Comparison of ENCODE assay signal across 1 cellular context in the genomic region with DNA sequence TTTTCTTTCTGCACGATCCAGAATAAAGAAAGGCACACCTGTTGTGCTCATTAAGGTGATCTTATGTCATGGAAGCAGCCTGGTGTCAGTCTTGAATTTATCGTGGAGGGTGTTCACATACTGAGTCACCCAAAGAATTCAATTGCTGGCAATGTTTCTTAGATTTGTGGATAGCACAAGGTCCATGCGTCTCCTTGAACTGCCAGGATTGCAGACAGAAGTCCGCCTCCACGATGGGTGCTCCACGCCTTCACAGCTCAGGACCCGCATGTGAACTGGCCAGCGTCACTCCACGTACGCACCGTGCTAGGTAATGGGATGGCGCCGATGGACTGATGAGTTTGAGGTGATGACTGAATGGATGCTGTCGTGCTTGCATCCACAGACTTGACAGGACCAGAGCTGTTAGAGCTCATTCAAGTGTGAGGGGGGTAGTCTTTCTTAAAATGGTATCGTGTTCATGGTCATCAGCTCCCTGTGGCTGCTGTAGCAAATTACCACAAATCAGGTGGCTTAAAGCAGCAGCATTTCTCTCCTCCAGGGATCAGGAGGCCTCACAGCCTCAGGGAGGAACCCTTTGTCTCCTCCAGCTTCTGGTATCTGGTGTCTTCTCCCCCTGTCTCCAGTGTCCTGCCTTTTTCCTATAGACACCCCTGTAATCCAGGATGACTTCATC.
TF ChIP-seq lines count a peak whose summit lies in the region.

No MANE protein-coding gene starts in this region.

TF ChIP-seq in GM23338, 12 proteins besides CTCF, POLR2A, EP300 and RAD21 (continued from another document):
- TF ChIP-seq, protein P1, sequence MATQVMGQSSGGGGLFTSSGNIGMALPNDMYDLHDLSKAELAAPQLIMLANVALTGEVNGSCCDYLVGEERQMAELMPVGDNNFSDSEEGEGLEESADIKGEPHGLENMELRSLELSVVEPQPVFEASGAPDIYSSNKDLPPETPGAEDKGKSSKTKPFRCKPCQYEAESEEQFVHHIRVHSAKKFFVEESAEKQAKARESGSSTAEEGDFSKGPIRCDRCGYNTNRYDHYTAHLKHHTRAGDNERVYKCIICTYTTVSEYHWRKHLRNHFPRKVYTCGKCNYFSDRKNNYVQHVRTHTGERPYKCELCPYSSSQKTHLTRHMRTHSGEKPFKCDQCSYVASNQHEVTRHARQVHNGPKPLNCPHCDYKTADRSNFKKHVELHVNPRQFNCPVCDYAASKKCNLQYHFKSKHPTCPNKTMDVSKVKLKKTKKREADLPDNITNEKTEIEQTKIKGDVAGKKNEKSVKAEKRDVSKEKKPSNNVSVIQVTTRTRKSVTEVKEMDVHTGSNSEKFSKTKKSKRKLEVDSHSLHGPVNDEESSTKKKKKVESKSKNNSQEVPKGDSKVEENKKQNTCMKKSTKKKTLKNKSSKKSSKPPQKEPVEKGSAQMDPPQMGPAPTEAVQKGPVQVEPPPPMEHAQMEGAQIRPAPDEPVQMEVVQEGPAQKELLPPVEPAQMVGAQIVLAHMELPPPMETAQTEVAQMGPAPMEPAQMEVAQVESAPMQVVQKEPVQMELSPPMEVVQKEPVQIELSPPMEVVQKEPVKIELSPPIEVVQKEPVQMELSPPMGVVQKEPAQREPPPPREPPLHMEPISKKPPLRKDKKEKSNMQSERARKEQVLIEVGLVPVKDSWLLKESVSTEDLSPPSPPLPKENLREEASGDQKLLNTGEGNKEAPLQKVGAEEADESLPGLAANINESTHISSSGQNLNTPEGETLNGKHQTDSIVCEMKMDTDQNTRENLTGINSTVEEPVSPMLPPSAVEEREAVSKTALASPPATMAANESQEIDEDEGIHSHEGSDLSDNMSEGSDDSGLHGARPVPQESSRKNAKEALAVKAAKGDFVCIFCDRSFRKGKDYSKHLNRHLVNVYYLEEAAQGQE (IDR thresholded peaks at IDR 0.05; ENCODE audit: unreplicated experiment): no peak
- TF ChIP-seq STAT1 (IDR thresholded peaks at IDR 0.05; ENCODE audit: unreplicated experiment) (no peak), JUNB (IDR thresholded peaks at IDR 0.05; ENCODE audit: unreplicated experiment) (no peak), POLR2AphosphoS5 (IDR thresholded peaks at IDR 0.05; ENCODE audit: low read depth) (no peak), NANOG (IDR thresholded peaks at IDR 0.05; ENCODE audit: borderline replicate concordance) (no peak), ZNF331 (CRISPR knock-in tag; IDR thresholded peaks at IDR 0.05; ENCODE audit: low read depth) (no peak), ZNF114 (CRISPR knock-in tag; IDR thresholded peaks at IDR 0.05) (no peak), CREB1 (CRISPR knock-in tag; IDR thresholded peaks at IDR 0.05; ENCODE audit: low read depth) (no peak), EZH2 (IDR thresholded peaks at IDR 0.05; ENCODE audit: low read depth, unreplicated experiment) (no peak)
- TF ChIP-seq, protein P2, sequence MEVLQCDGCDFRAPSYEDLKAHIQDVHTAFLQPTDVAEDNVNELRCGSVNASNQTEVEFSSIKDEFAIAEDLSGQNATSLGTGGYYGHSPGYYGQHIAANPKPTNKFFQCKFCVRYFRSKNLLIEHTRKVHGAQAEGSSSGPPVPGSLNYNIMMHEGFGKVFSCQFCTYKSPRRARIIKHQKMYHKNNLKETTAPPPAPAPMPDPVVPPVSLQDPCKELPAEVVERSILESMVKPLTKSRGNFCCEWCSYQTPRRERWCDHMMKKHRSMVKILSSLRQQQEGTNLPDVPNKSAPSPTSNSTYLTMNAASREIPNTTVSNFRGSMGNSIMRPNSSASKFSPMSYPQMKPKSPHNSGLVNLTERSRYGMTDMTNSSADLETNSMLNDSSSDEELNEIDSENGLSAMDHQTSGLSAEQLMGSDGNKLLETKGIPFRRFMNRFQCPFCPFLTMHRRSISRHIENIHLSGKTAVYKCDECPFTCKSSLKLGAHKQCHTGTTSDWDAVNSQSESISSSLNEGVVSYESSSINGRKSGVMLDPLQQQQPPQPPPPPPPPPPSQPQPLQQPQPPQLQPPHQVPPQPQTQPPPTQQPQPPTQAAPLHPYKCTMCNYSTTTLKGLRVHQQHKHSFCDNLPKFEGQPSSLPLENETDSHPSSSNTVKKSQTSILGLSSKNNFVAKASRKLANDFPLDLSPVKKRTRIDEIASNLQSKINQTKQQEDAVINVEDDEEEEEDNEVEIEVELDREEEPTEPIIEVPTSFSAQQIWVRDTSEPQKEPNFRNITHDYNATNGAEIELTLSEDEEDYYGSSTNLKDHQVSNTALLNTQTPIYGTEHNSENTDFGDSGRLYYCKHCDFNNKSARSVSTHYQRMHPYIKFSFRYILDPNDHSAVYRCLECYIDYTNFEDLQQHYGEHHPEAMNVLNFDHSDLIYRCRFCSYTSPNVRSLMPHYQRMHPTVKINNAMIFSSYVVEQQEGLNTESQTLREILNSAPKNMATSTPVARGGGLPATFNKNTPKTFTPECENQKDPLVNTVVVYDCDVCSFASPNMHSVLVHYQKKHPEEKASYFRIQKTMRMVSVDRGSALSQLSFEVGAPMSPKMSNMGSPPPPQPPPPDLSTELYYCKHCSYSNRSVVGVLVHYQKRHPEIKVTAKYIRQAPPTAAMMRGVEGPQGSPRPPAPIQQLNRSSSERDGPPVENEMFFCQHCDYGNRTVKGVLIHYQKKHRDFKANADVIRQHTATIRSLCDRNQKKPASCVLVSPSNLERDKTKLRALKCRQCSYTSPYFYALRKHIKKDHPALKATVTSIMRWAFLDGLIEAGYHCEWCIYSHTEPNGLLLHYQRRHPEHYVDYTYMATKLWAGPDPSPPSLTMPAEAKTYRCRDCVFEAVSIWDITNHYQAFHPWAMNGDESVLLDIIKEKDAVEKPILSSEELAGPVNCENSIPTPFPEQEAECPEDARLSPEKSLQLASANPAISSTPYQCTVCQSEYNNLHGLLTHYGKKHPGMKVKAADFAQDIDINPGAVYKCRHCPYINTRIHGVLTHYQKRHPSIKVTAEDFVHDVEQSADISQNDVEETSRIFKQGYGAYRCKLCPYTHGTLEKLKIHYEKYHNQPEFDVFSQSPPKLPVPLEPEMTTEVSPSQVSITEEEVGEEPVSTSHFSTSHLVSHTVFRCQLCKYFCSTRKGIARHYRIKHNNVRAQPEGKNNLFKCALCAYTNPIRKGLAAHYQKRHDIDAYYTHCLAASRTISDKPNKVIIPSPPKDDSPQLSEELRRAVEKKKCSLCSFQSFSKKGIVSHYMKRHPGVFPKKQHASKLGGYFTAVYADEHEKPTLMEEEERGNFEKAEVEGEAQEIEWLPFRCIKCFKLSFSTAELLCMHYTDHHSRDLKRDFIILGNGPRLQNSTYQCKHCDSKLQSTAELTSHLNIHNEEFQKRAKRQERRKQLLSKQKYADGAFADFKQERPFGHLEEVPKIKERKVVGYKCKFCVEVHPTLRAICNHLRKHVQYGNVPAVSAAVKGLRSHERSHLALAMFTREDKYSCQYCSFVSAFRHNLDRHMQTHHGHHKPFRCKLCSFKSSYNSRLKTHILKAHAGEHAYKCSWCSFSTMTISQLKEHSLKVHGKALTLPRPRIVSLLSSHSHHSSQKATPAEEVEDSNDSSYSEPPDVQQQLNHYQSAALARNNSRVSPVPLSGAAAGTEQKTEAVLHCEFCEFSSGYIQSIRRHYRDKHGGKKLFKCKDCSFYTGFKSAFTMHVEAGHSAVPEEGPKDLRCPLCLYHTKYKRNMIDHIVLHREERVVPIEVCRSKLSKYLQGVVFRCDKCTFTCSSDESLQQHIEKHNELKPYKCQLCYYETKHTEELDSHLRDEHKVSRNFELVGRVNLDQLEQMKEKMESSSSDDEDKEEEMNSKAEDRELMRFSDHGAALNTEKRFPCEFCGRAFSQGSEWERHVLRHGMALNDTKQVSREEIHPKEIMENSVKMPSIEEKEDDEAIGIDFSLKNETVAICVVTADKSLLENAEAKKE (CRISPR knock-in tag; IDR thresholded peaks at IDR 0.05): no peak
